Comparison of ENCODE assay signal across 2 cellular contexts in the genomic region with DNA sequence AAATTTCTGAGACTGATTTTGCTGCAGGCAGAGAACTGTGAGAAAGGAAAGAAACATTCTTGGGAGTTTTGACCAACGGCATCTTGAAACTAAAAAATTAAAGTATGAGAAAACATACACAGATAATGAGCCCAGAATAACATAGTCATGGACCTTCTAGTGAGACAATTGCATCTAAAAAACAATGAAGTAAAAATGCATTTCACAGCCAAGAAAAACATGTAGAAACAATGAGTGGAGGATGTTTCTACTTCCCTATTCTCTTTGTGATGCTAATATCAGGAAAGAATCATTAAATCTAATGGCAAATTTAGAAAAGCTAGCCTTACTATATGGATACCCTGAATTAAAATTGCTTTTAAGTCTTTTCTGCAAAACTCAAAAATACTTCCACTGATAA.
TF ChIP-seq lines count a peak whose summit lies in the region.

No MANE protein-coding gene starts in this region.

TF ChIP-seq in SK-N-SH, 30 proteins besides CTCF, POLR2A, EP300 and RAD21 (continued from another document):
- TF ChIP-seq, protein P1, sequence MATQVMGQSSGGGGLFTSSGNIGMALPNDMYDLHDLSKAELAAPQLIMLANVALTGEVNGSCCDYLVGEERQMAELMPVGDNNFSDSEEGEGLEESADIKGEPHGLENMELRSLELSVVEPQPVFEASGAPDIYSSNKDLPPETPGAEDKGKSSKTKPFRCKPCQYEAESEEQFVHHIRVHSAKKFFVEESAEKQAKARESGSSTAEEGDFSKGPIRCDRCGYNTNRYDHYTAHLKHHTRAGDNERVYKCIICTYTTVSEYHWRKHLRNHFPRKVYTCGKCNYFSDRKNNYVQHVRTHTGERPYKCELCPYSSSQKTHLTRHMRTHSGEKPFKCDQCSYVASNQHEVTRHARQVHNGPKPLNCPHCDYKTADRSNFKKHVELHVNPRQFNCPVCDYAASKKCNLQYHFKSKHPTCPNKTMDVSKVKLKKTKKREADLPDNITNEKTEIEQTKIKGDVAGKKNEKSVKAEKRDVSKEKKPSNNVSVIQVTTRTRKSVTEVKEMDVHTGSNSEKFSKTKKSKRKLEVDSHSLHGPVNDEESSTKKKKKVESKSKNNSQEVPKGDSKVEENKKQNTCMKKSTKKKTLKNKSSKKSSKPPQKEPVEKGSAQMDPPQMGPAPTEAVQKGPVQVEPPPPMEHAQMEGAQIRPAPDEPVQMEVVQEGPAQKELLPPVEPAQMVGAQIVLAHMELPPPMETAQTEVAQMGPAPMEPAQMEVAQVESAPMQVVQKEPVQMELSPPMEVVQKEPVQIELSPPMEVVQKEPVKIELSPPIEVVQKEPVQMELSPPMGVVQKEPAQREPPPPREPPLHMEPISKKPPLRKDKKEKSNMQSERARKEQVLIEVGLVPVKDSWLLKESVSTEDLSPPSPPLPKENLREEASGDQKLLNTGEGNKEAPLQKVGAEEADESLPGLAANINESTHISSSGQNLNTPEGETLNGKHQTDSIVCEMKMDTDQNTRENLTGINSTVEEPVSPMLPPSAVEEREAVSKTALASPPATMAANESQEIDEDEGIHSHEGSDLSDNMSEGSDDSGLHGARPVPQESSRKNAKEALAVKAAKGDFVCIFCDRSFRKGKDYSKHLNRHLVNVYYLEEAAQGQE (IDR thresholded peaks at IDR 0.05; ENCODE audit: low read depth, low read length), result no peak
- TF ChIP-seq GABPA (IDR thresholded peaks at IDR 0.05; ENCODE audit: low read depth) (no peak), RCOR1 (IDR thresholded peaks at IDR 0.05; ENCODE audit: low read length) (no peak), MXI1 (IDR thresholded peaks at IDR 0.05; ENCODE audit: low read depth, low read length) (no peak), FOSL2 (IDR thresholded peaks at IDR 0.05; ENCODE audit: borderline replicate concordance, low read depth) (no peak)

TF ChIP-seq in SK-N-SH treated with all-trans-retinoic acid at 6 μM for 48 hours, 23 proteins besides CTCF, POLR2A, EP300 and RAD21 (continued from another document):
- no peak for TF ChIP-seq ESRRG (CRISPR knock-in tag; IDR thresholded peaks at IDR 0.05)
